30 cellular contexts compared by ENCODE assay signal in the genomic region with DNA sequence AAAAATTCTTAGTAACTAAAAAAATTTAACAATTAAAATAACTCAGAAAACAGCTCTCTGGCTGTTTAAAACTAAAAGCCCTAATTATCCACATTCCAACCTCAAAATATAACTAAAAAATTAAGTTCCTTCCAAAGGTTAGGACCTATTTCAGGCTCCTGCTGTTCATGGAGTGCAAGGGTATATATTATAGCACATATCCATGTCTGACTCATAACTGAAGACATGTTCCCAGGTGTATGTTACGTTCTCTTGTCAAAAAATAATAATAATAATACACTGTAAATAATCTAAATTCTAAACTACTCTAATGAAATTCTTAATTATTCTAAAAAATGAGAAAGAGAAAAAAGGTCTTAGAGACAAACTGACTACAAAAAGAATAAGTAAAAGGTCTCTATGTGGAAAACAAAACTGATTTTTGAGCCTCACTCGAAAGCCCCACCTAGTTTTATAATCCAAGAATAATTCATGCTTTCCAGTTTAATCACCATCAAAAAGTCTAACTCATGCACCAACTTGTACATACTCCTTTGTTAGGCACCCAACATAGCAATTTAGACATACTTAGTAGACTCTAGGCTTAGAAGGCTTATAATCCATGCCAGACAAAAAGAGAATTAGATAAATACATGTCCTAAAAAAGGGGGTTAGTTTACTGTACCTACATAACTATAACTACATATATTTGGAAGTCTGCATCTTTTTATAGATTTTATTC.
"Had no signal": no experiment of that assay in that cellular context is flagged by ENCODE, and none has a peak within 500 bp of the region (broad histone marks: within the 10 kb centered on the region; RNA-seq: fewer than 3 reads in every experiment).

No MANE protein-coding gene starts in this region.

- H3K4me1 Mint-ChIP-seq: neural crest cell had no signal

- H3K4me1 ChIP-seq: gastroesophageal sphincter, prostate gland, sigmoid colon had no signal

- H2AFZ ChIP-seq: hepatocyte had no signal

- H3K27ac ChIP-seq: esophagus muscularis mucosa, gastroesophageal sphincter, hepatocyte, pancreas, prostate gland, sigmoid colon had no signal

- H3K27ac Mint-ChIP-seq: activated CD4-positive, alpha-beta T cell treated with anti-CD3 and anti-CD28 coated beads, Interleukin-2, amount 10 ng/mL, durations not matched to agents 7 days and 5 days; activated CD8-positive, alpha-beta T cell treated with anti-CD3 and anti-CD28 coated beads for 36 hours; activated naive CD4-positive, alpha-beta T cell treated with anti-CD3 and anti-CD28 coated beads, Interleukin-2, amount 50 U/mL, for 24 hours; activated naive CD8-positive, alpha-beta T cell treated with anti-CD3 and anti-CD28 coated beads, Interleukin-2, amount 50 U/mL, for 24 hours; WTC11 had no signal

- DNase-seq: activated CD4-positive, alpha-beta T cell treated with anti-CD3 and anti-CD28 coated beads for 1 hour; activated CD4-positive, alpha-beta T cell treated with anti-CD3 and anti-CD28 coated beads, Interleukin-2, amount 10 ng/mL, durations not matched to agents 7 days and 5 days; activated CD8-positive, alpha-beta T cell treated with anti-CD3 and anti-CD28 coated beads for 36 hours; activated naive CD8-positive, alpha-beta T cell treated with anti-CD3 and anti-CD28 coated beads, Interleukin-2, amount 50 U/mL, for 24 hours; activated T-cell treated with anti-CD3 and anti-CD28 coated beads, Interleukin-2, amount 50 U/mL, for 4 hours; anterior cingulate cortex; body of pancreas; cortex of kidney; effector memory CD8-positive, alpha-beta T cell; midbrain; naive thymus-derived CD8-positive, alpha-beta T cell; nucleus accumbens; pancreas; retina; sigmoid colon; stimulated activated CD4-positive, alpha-beta T cell treated with anti-CD3 and anti-CD28 coated beads, Interleukin-15, amount 100 ng/mL, for 24 hours; stimulated activated CD4-positive, alpha-beta T cell treated with anti-CD3 and anti-CD28 coated beads, Interleukin-2, amount 100 ng/mL, for 24 hours; stimulated activated naive CD4-positive, alpha-beta T cell; T-helper 2 cell; trophoblast cell had no signal

- H3K4me3 ChIP-seq: body of pancreas, esophagus muscularis mucosa, gastroesophageal sphincter, hepatocyte, pancreas, prostate gland, sigmoid colon had no signal

- H3K27me3 Mint-ChIP-seq: activated CD4-positive, alpha-beta T cell treated with anti-CD3 and anti-CD28 coated beads, Interleukin-2, amount 10 ng/mL, durations not matched to agents 7 days and 5 days; activated CD8-positive, alpha-beta T cell treated with anti-CD3 and anti-CD28 coated beads for 36 hours; activated naive CD4-positive, alpha-beta T cell treated with anti-CD3 and anti-CD28 coated beads, Interleukin-2, amount 50 U/mL, for 24 hours; activated naive CD8-positive, alpha-beta T cell treated with anti-CD3 and anti-CD28 coated beads, Interleukin-2, amount 50 U/mL, for 24 hours; activated T-helper 17 cell treated with anti-CD3 and anti-CD28 coated beads, Interleukin-2, amount 50 U/mL, for 72 hours; effector memory CD8-positive, alpha-beta T cell; memory B cell; naive thymus-derived CD8-positive, alpha-beta T cell had no signal

- H3K27me3 ChIP-seq: body of pancreas, esophagus muscularis mucosa, gastroesophageal sphincter, hepatocyte, pancreas, sigmoid colon had no signal

- ATAC-seq: activated CD8-positive, alpha-beta T cell treated with anti-CD3 and anti-CD28 coated beads for 36 hours; activated naive CD8-positive, alpha-beta T cell treated with anti-CD3 and anti-CD28 coated beads, Interleukin-2, amount 50 U/mL, for 24 hours; activated T-cell treated with anti-CD3 and anti-CD28 coated beads, Interleukin-2, amount 50 U/mL, for 4 hours; activated T-helper 17 cell treated with anti-CD3 and anti-CD28 coated beads, Interleukin-2, amount 50 U/mL, for 72 hours; body of pancreas; effector memory CD8-positive, alpha-beta T cell; gastroesophageal sphincter; naive thymus-derived CD8-positive, alpha-beta T cell; pancreas; WTC11 had no signal

- H3K9me3 Mint-ChIP-seq: activated naive CD4-positive, alpha-beta T cell treated with anti-CD3 and anti-CD28 coated beads, Interleukin-2, amount 50 U/mL, for 24 hours; activated naive CD8-positive, alpha-beta T cell treated with anti-CD3 and anti-CD28 coated beads, Interleukin-2, amount 50 U/mL, for 24 hours; activated T-cell treated with anti-CD3 and anti-CD28 coated beads, Interleukin-2, amount 50 U/mL, for 4 hours; effector memory CD8-positive, alpha-beta T cell had no signal

- H3K9me3 ChIP-seq: body of pancreas, esophagus muscularis mucosa, gastroesophageal sphincter, pancreas, prostate gland had no signal

- H3K36me3 Mint-ChIP-seq: WTC11 had no signal

- H3K36me3 ChIP-seq: esophagus muscularis mucosa, gastroesophageal sphincter, pancreas, prostate gland, sigmoid colon had no signal

- H3K4me2 ChIP-seq: hepatocyte had no signal

- H3K4me3 Mint-ChIP-seq: activated CD4-positive, alpha-beta T cell treated with anti-CD3 and anti-CD28 coated beads, Interleukin-2, amount 10 ng/mL, durations not matched to agents 7 days and 5 days; activated CD8-positive, alpha-beta T cell treated with anti-CD3 and anti-CD28 coated beads for 36 hours; activated naive CD4-positive, alpha-beta T cell treated with anti-CD3 and anti-CD28 coated beads, Interleukin-2, amount 50 U/mL, for 24 hours; activated naive CD8-positive, alpha-beta T cell treated with anti-CD3 and anti-CD28 coated beads, Interleukin-2, amount 50 U/mL, for 24 hours; activated T-cell treated with anti-CD3 and anti-CD28 coated beads, Interleukin-2, amount 50 U/mL, for 4 hours; activated T-helper 17 cell treated with anti-CD3 and anti-CD28 coated beads, Interleukin-2, amount 50 U/mL, for 72 hours; effector memory CD8-positive, alpha-beta T cell; memory B cell; naive thymus-derived CD8-positive, alpha-beta T cell; neural crest cell; WTC11 had no signal

- FAIRE-seq: pancreas, urothelium cell line had no signal
